In genomic region chr3:173938159-173938558, GRCh38 we compare ENCODE assay signal across 12 cellular contexts.
DNase-seq lines count a peak whose midpoint lies in the region; ATAC-seq, FAIRE-seq and TF ChIP-seq lines count a peak whose summit lies in the region.
"Had no signal": no experiment of that assay in that cellular context is flagged by ENCODE, and none has a peak within 500 bp of the region (broad histone marks: within the 10 kb centered on the region; RNA-seq: fewer than 3 reads in every experiment).

No MANE protein-coding gene starts in this region.

- in situ Hi-C loops in IMR-90 (cut with MboI; ENCODE audit: low sequenced_read_pairs) = no loop called here

- no peak for TF ChIP-seq RAD21 in IMR-90 (IDR thresholded peaks at IDR 0.05; ENCODE audit: low read length)

- no peak overlapping the region for H3K14ac ChIP-seq in IMR-90 (replicated peaks; ENCODE audit: low read depth, low read length)

- WGBS in IMR-90 (ENCODE audit: extremely low coverage in 2 of 2, insufficient read length in 1 of 2), 2 experiments = no CpG with 5 or more reads among the region's 4 CpGs

- no peak overlapping the region for H2AFZ ChIP-seq in IMR-90 (replicated peaks; ENCODE audit: low read length, poor library complexity)

- H4K20me1 ChIP-seq in IMR-90 (ENCODE audit: insufficient read depth, low read length) = no peaks in the 10 kb centered on the region

- H3K18ac ChIP-seq in IMR-90 (ENCODE audit: low read depth, low read length) = no peak overlapping the region

- POLR2A ChIA-PET in IMR-90 (lab: Charles Lee; ENCODE audit: unreplicated experiment) = no interaction called here

- no peak for FAIRE-seq in D721Med (lab: Jason Lieb, UNC)
- FAIRE-seq: HTR-8/SVneo had no signal

- no peaks in the 10 kb centered on the region for H3K27me3 ChIP-seq in IMR-90 (ENCODE audit: control insufficient read depth, insufficient read depth, low read length)
- no peaks in the 10 kb centered on the region for H3K27me3 ChIP-seq in kidney epithelial cell (ENCODE audit: control insufficient read depth, insufficient read depth, low read length)
- H3K27me3 ChIP-seq: SJCRH30 had no signal

- TF ChIP-seq CTCF in IMR-90 (conservative IDR thresholded peaks at IDR 0.05; ENCODE audit: low read depth, low read length) (no peak), kidney epithelial cell (IDR thresholded peaks at IDR 0.05; ENCODE audit: insufficient read depth, low read length, poor library complexity, severe bottlenecking) (no peak), D721Med (IDR thresholded peaks at IDR 0.05; ENCODE audit: insufficient read depth, missing control alignments) (no peak)

- TF ChIP-seq POLR2A in IMR-90 (IDR thresholded peaks at IDR 0.05; ENCODE audit: low read depth, low read length) = no peak

- H2BK5ac ChIP-seq in IMR-90 (ENCODE audit: low read depth, low read length, poor library complexity, severe bottlenecking) = no peak overlapping the region

- no peaks in the 10 kb centered on the region for H3K9me1 ChIP-seq in IMR-90 (ENCODE audit: insufficient read depth, low read length)

- H2BK120ac ChIP-seq in IMR-90 (ENCODE audit: low read depth, low read length) = peak overlapping the region; percentile 68; the same call in 1 of the 2 replicates

- no peaks in the 10 kb centered on the region for H3K36me3 ChIP-seq in IMR-90 (ENCODE audit: control insufficient read depth, insufficient read depth, low read length)
- H3K36me3 ChIP-seq in kidney epithelial cell (ENCODE audit: control insufficient read depth, insufficient read depth, low read length) = no peaks in the 10 kb centered on the region
- H3K36me3 ChIP-seq: SJCRH30 had no signal

- H2BK20ac ChIP-seq in IMR-90 (ENCODE audit: low read depth, low read length) = peak overlapping the region; percentile 42; the same call in 1 of the 2 replicates

- no peak overlapping the region for H2AK5ac ChIP-seq in IMR-90 (ENCODE audit: low read depth, low read length)

- no peak overlapping the region for H2BK15ac ChIP-seq in IMR-90 (ENCODE audit: low read depth, low read length)

- peaks cover 2% of the 10 kb centered on the region for H3K4me1 ChIP-seq in IMR-90 (ENCODE audit: control insufficient read depth, insufficient read depth, low read length)
- H3K4me1 ChIP-seq: SJCRH30 had no signal

- peak overlapping the region in 1 of 2 experiments; percentile 25; a peak in 1 of 4 replicates for H4K8ac ChIP-seq in IMR-90 (ENCODE audit: low read depth in 2 of 2, low read length in 2 of 2)

- no peak overlapping the region for H3K23ac ChIP-seq in IMR-90 (ENCODE audit: low read depth, low read length)

- no peak overlapping the region for H3K56ac ChIP-seq in IMR-90 (ENCODE audit: extremely low read depth, insufficient read depth, low read length)

- no peak overlapping the region for H3K9ac ChIP-seq in IMR-90 (ENCODE audit: low read depth, low read length)

- DNase-seq in DMS153 (lab: John Stamatoyannopoulos, UW) (peak; percentile 57), IMR-90 (peak; percentile 76), amniotic stem cell (lab: John Stamatoyannopoulos, UW) (peak; percentile 10), kidney epithelial cell (ENCODE audit: low read depth) (peak; percentile 61), D721Med (ENCODE audit: insufficient read length, low spot score) (no peak), cerebellum (ENCODE audit: low spot score) (no peak), posterior vena cava (ENCODE audit: low spot score) (no peak)
- DNase-seq: activated T-cell treated with anti-CD3 and anti-CD28 coated beads, Interleukin-2, amount 50 U/mL, for 1 hour; SJCRH30 had no signal

- peak; percentile 98 for ATAC-seq in IMR-90 (ENCODE audit: low read depth)
- ATAC-seq in HG03045 (IDR thresholded peaks at IDR 0.05; ENCODE audit: unreplicated experiment) = no peak

- H4K91ac ChIP-seq in IMR-90 (ENCODE audit: insufficient read depth, low read depth, low read length) = no peak overlapping the region

- H2AK9ac ChIP-seq in IMR-90 (replicated peaks; ENCODE audit: low read depth, low read length, poor library complexity) = no peak overlapping the region

- no peak overlapping the region for H3K4ac ChIP-seq in IMR-90 (ENCODE audit: low read depth, low read length)

- H3K27ac ChIP-seq in IMR-90 (ENCODE audit: insufficient read depth, low read length) = no peak overlapping the region
- H3K27ac ChIP-seq: epithelial cell of prostate, SJCRH30 had no signal

- no peak overlapping the region for H3K4me3 ChIP-seq in IMR-90 (ENCODE audit: insufficient read depth, low read depth, low read length)
- no peak overlapping the region for H3K4me3 ChIP-seq in kidney epithelial cell (ENCODE audit: low read depth, low read length)
- H3K4me3 ChIP-seq: SJCRH30 had no signal

- H3K79me1 ChIP-seq in IMR-90 (ENCODE audit: low read depth in 1 of 2, low read length in 2 of 2) = no peaks in the 10 kb centered on the region

- intact Hi-C loops in IMR-90 (cut with micrococcal nuclease) (no loop called here), posterior vena cava (cut with DNase I) (no loop called here)

- no peak overlapping the region for H4K5ac ChIP-seq in IMR-90 (ENCODE audit: low read depth, low read length)

- BruUV-seq in IMR-90 (replicated peaks; lab: Mats Ljungman, UMichigan) = no TSS peak

- H3K9me3 ChIP-seq in IMR-90 (ENCODE audit: control insufficient read depth, insufficient read depth, low read length) = no peaks in the 10 kb centered on the region
- H3K9me3 ChIP-seq: SJCRH30 had no signal

- dilution Hi-C loops in IMR-90 (cut with HindIII; ENCODE audit: low sequenced_read_pairs, unreplicated experiment) = no loop called here

- CTCF ChIA-PET in IMR-90 (lab: Yijun Ruan, JAX) = no interaction called here

- no peak overlapping the region for H3K4me2 ChIP-seq in IMR-90 (ENCODE audit: low read depth, low read length)

TF ChIP-seq in IMR-90, 13 proteins besides CTCF, POLR2A, EP300 and RAD21:
- TF ChIP-seq ELK1 (IDR thresholded peaks at IDR 0.05; ENCODE audit: borderline replicate concordance, low read depth, low read length) (no peak), NFE2L2 (IDR thresholded peaks at IDR 0.05; ENCODE audit: low read depth, low read length) (peak; percentile 100), BHLHE40 (IDR thresholded peaks at IDR 0.05; ENCODE audit: low read depth, low read length) (peak; percentile 87), USF2 (IDR thresholded peaks at IDR 0.05; ENCODE audit: low read depth, low read length) (no peak), MAFK (IDR thresholded peaks at IDR 0.05; ENCODE audit: low read depth, low read length) (peak; percentile 91), MXI1 (IDR thresholded peaks at IDR 0.05; ENCODE audit: borderline replicate concordance, low read depth, low read length) (no peak), FOS (IDR thresholded peaks at IDR 0.05; ENCODE audit: low read depth, low read length) (peak; percentile 70), SMC3 (IDR thresholded peaks at IDR 0.05; ENCODE audit: low read depth, low read length) (no peak), RFX5 (IDR thresholded peaks at IDR 0.05; ENCODE audit: low read depth, low read length) (no peak), CEBPB (IDR thresholded peaks at IDR 0.05; ENCODE audit: low read depth, low read length) (peak; percentile 72; the same call in 1 of the 2 replicates), CHD1 (IDR thresholded peaks at IDR 0.05; ENCODE audit: low read depth, low read length) (no peak), MAZ (IDR thresholded peaks at IDR 0.05; ENCODE audit: borderline replicate concordance, low read depth, low read length) (peak; percentile 42; the same call in 1 of the 2 replicates), RCOR1 (IDR thresholded peaks at IDR 0.05; ENCODE audit: insufficient replicate concordance, low read length) (no peak)
TF ChIP-seq in IMR-90: peak in this region for 6.

Comparison
In these comparisons a context has a peak if more than half of its experiments do, and no peak if none do; other contexts are left out.
1. DNase-seq: peak in DMS153 (single experiment), IMR-90 (single experiment), amniotic stem cell (single experiment) and kidney epithelial cell (single experiment); none in D721Med (single experiment), cerebellum (single experiment) and posterior vena cava (single experiment).